20 cellular contexts compared by ENCODE assay signal in genomic region chr16:75202069-75202590, GRCh38. TPM values are rescaled to one million over a fixed set of nuclear protein-coding genes. Genes with fewer than 3 reads are reported as not detected.
DNase-seq lines count a peak whose midpoint lies in the region; ATAC-seq, FAIRE-seq and TF ChIP-seq lines count a peak whose summit lies in the region.
"Had no signal": no experiment of that assay in that cellular context is flagged by ENCODE, and none has a peak within 500 bp of the region (broad histone marks: within the 10 kb centered on the region; RNA-seq: fewer than 3 reads in every experiment).

No MANE protein-coding gene starts in this region.

- FAIRE-seq in pancreas (lab: Jason Lieb, UNC) = no peak

- no peaks in the 10 kb centered on the region for H3K4me1 ChIP-seq in HEK293 (ENCODE audit: control insufficient read depth, insufficient read depth, low read length)
- H3K4me1 ChIP-seq in pancreas = no peaks in the 10 kb centered on the region
- H3K4me1 ChIP-seq in gastrocnemius medialis = no peaks in the 10 kb centered on the region
- H3K4me1 ChIP-seq: HAP-1 had no signal

- TF ChIP-seq CTCF in CD4-positive, alpha-beta T cell (IDR thresholded peaks at IDR 0.05) = no peak
- TF ChIP-seq CTCF in HEK293 (tag by site-specific recombination; IDR thresholded peaks at IDR 0.05) (no peak), chondrocyte (IDR thresholded peaks at IDR 0.05) (no peak), pancreas (IDR thresholded peaks at IDR 0.05) (no peak), CD14-positive monocyte (IDR thresholded peaks at IDR 0.05) (no peak), gastrocnemius medialis (IDR thresholded peaks at IDR 0.05 in 4 of 5, conservative IDR thresholded peaks at IDR 0.05 in 1 of 5) (no peak)

- in situ Hi-C loops in gastrocnemius medialis (cut with MboI; ENCODE audit: low sequenced_read_pairs in 4 of 4) = loop anchor here in 2 of 4 donors (5.0 to 25.0 kb wide), 2 partner anchors 185 to 560 kb away; no protein-coding TSS in a partner anchor

- H3K27ac Mint-ChIP-seq in CD4-positive, alpha-beta T cell = peak overlapping the region; percentile 77
- H3K27ac Mint-ChIP-seq in chondrocyte (ENCODE audit: unreplicated experiment) = no peak overlapping the region
- no peak overlapping the region for H3K27ac Mint-ChIP-seq in CD14-positive monocyte

- no peak overlapping the region for H3K4me3 Mint-ChIP-seq in CD4-positive, alpha-beta T cell
- H3K4me3 Mint-ChIP-seq in chondrocyte (ENCODE audit: unreplicated experiment) (no peak overlapping the region), CD14-positive monocyte (peak overlapping the region in 1 of 2 donors; percentile 28)

- POLR2A ChIA-PET in CD4-positive, alpha-beta T cell (lab: Charles Lee) = interaction anchor here (0.6 kb wide), 1 partner anchor 43 kb away, joined by 5 read pairs; no protein-coding TSS in a partner anchor
- POLR2A ChIA-PET in HEK293 (lab: Yijun Ruan, JAX) = interaction anchor here (0.7 kb wide), 1 partner anchor 103 kb away, joined by 4 read pairs; no protein-coding TSS in a partner anchor

- no peaks in the 10 kb centered on the region for H3K9me3 ChIP-seq in CD4-positive, alpha-beta T cell (ENCODE audit: control insufficient read depth, low read length)
- H3K9me3 ChIP-seq in HEK293 (ENCODE audit: control insufficient read depth, insufficient read depth, low read depth, low read length) (no peaks in the 10 kb centered on the region), pancreas (no peaks in the 10 kb centered on the region), gastrocnemius medialis (no peaks in the 10 kb centered on the region)
- H3K9me3 ChIP-seq: BLaER1 treated with 17β-estradiol and CSF1 and Interleukin-3, amounts not matched to agents 10 nM and 100 nM; HAP-1 had no signal

- H3K36me3 ChIP-seq in HEK293 (ENCODE audit: control insufficient read depth in 2 of 2, insufficient read depth in 1 of 2, low read length in 2 of 2) = no peaks in the 10 kb centered on the region
- H3K36me3 ChIP-seq in pancreas = peaks cover 0 to 9% (median 0%) of the 10 kb centered on the region in 3 donors
- H3K36me3 ChIP-seq in gastrocnemius medialis = no peaks in the 10 kb centered on the region
- H3K36me3 ChIP-seq: BLaER1 treated with 17β-estradiol and CSF1 and Interleukin-3, amounts not matched to agents 10 nM and 100 nM; HAP-1 had no signal

- no peak for TF ChIP-seq POLR2A in gastrocnemius medialis (IDR thresholded peaks at IDR 0.05)

- peaks cover 19% of the 10 kb centered on the region for H3K27me3 Mint-ChIP-seq in CD4-positive, alpha-beta T cell
- H3K27me3 Mint-ChIP-seq in chondrocyte (ENCODE audit: low read depth) = peaks cover 4% of the 10 kb centered on the region
- peaks cover 60 to 78% (median 62%) of the 10 kb centered on the region in 3 donors for H3K27me3 Mint-ChIP-seq in CD14-positive monocyte (ENCODE audit: low read depth in 3 of 3)

- ATAC-seq in CD4-positive, alpha-beta T cell (ENCODE audit: poor library complexity) = no peak
- no peak for ATAC-seq in pancreas
- no peak for ATAC-seq in gastrocnemius medialis
- ATAC-seq: Panc1 had no signal

- peaks cover 33% of the 10 kb centered on the region for H3K4me1 Mint-ChIP-seq in CD4-positive, alpha-beta T cell (ENCODE audit: low read depth)
- H3K4me1 Mint-ChIP-seq in chondrocyte (ENCODE audit: low read depth) = peaks cover 11% of the 10 kb centered on the region
- peaks cover 4% of the 10 kb centered on the region for H3K4me1 Mint-ChIP-seq in CD14-positive monocyte

- no peak overlapping the region for H3K4me3 ChIP-seq in HEK293 (ENCODE audit: low read depth, low read length)
- H3K4me3 ChIP-seq in pancreas = peak overlapping the region in 1 of 4 donors; percentile 47
- no peak overlapping the region for H3K4me3 ChIP-seq in gastrocnemius medialis
- H3K4me3 ChIP-seq: BLaER1 treated with 17β-estradiol and CSF1 and Interleukin-3, amounts not matched to agents 10 nM and 100 nM; HAP-1 had no signal

- intact Hi-C loops in CD4-positive, alpha-beta T cell (cut with DNase I, micrococcal nuclease) = loop anchor here in 1 of 2 experiments (2.0 kb wide), 1 partner anchor 21 kb away; no protein-coding TSS in a partner anchor
- intact Hi-C loops in pancreas (cut with DNase I) = no loop called here
- intact Hi-C loops in CD14-positive monocyte (cut with micrococcal nuclease) = no loop called here
- intact Hi-C loops in gastrocnemius medialis (cut with DNase I; ENCODE audit: low total_unique reads) = loop anchor here (10.0 kb wide), 1 partner anchor 443 kb away; the partner anchor contains the start of genes KARS1 and TERF2IP

- 83 to 90% methylated on average over 13 of the region's 13 CpGs for WGBS in pancreas, 2 donors

- CTCF ChIA-PET in CD4-positive, alpha-beta T cell (lab: Charles Lee) = no interaction called here
- CTCF ChIA-PET in HEK293 (lab: Yijun Ruan, JAX) = interaction anchor here (0.7 kb wide), 1 partner anchor 83 kb away, joined by 3 read pairs; no protein-coding TSS in a partner anchor

- peaks cover 3% of the 10 kb centered on the region for H3K27me3 ChIP-seq in CD4-positive, alpha-beta T cell (ENCODE audit: control insufficient read depth, insufficient read depth, low read length)
- H3K27me3 ChIP-seq in pancreas (no peaks in the 10 kb centered on the region), gastrocnemius medialis (peaks cover 0 to 10% (median 7%) of the 10 kb centered on the region in 3 donors)

- H3K36me3 Mint-ChIP-seq in CD4-positive, alpha-beta T cell (ENCODE audit: low read depth) = no peaks in the 10 kb centered on the region
- H3K36me3 Mint-ChIP-seq in chondrocyte (ENCODE audit: low read depth) = no peaks in the 10 kb centered on the region
- no peaks in the 10 kb centered on the region for H3K36me3 Mint-ChIP-seq in CD14-positive monocyte

- H3K9me3 Mint-ChIP-seq in CD4-positive, alpha-beta T cell = no peaks in the 10 kb centered on the region
- no peaks in the 10 kb centered on the region for H3K9me3 Mint-ChIP-seq in chondrocyte (ENCODE audit: low read depth)
- no peaks in the 10 kb centered on the region for H3K9me3 Mint-ChIP-seq in CD14-positive monocyte

- no peak overlapping the region for H3K27ac ChIP-seq in CD4-positive, alpha-beta T cell (ENCODE audit: low read depth, low read length)
- H3K27ac ChIP-seq in HEK293 (ENCODE audit: extremely low read depth, low read depth, low read length) = no peak overlapping the region
- peak overlapping the region in 1 of 4 donors; percentile 70 for H3K27ac ChIP-seq in pancreas
- peak overlapping the region in 1 of 4 donors; percentile 68 for H3K27ac ChIP-seq in gastrocnemius medialis
- H3K27ac ChIP-seq: BLaER1 treated with 17β-estradiol and CSF1 and Interleukin-3, amounts not matched to agents 10 nM and 100 nM had no signal

- DNase-seq in CD4-positive, alpha-beta T cell = no peak
- DNase-seq in chondrocyte (ENCODE audit: low spot score) (peak; percentile 29), pancreas (peak in 5 of 6 donors; percentile 14 to 50 (median 40)), CD14-positive monocyte (ENCODE audit: low spot score) (no peak), AG08396 (ENCODE audit: low spot score) (no peak), gastrocnemius medialis (no peak)
- DNase-seq: DMS79, MM.1S, NCI-H1092, NCI-H1436 treated with DMSO at 0.1 percent for 48 hours, NCI-H2029 treated with DMSO at 0.1 percent for 48 hours, NCI-H446 treated with DMSO at 0.1 percent for 48 hours, NCI-H69, Right ventricle myocardium superior had no signal

TF ChIP-seq in HEK293, 187 proteins besides CTCF, POLR2A, EP300 and RAD21:
- TF ChIP-seq ZNF146 (tag by site-specific recombination; IDR thresholded peaks at IDR 0.05) = no peak
- no peak for TF ChIP-seq ZNF670 (tag by site-specific recombination; IDR thresholded peaks at IDR 0.05; ENCODE audit: low read depth)
- TF ChIP-seq ZFP3 (tag by site-specific recombination; IDR thresholded peaks at IDR 0.05; ENCODE audit: low read depth) = no peak
- peak; percentile 42; the same call in 1 of the 2 replicates for TF ChIP-seq KLF1 (tag by site-specific recombination; IDR thresholded peaks at IDR 0.05)

RNA-seq across cellular contexts. Expression of gene CTRB2, which starts 4.8 kb away (rescaled TPM):
- total RNA-seq in CD4-positive, alpha-beta T cell = not detected
- total RNA-seq in chondrocyte (not detected in 3 replicates), pancreas (over 10,000 TPM; 36,685 to 57,899 (median 39,778) TPM), gastrocnemius medialis (1 to 10 TPM in 1 of 4 donors, not detected in 3; 3.0 TPM)
- polyA plus RNA-seq in pancreas (over 10,000 TPM; 20,002 to 30,463 TPM), CD14-positive monocyte (not detected)
- total RNA-seq: A673, LHCN-M2, Right ventricle myocardium superior had no signal

RNA-seq across cellular contexts. Expression of gene CTRB1, which starts 16.7 kb away (rescaled TPM):
- total RNA-seq in CD4-positive, alpha-beta T cell = not detected
- total RNA-seq in chondrocyte (not detected in 3 replicates), pancreas (over 10,000 TPM; 14,339 to 37,242 (median 26,937) TPM), gastrocnemius medialis (not detected)
- polyA plus RNA-seq in pancreas (over 10,000 TPM; 23,150 to 29,718 TPM), CD14-positive monocyte (not detected)
- total RNA-seq: A673, LHCN-M2, Right ventricle myocardium superior had no signal

RNA-seq across cellular contexts. Expression of gene BCAR1, which starts 49.3 kb away (rescaled TPM):
- total RNA-seq in CD4-positive, alpha-beta T cell = under 1 TPM; 0.08 to 0.17 TPM
- total RNA-seq in chondrocyte (125 to 140 TPM (median 125 TPM) in 3 replicates), pancreas (10 to 100 TPM; 30.1 to 56.9 (median 40.4) TPM), gastrocnemius medialis (100 to 1,000 TPM; 101 to 153 (median 145) TPM)
- polyA plus RNA-seq in pancreas (10 to 100 TPM; 60.1 to 66.7 TPM), CD14-positive monocyte (not detected)

RNA-seq across cellular contexts. Expression of gene ZFP1, which starts 53.8 kb away (rescaled TPM):
- 1 to 10 TPM; 6.2 to 7.5 TPM for total RNA-seq in CD4-positive, alpha-beta T cell
- total RNA-seq in chondrocyte = 11.4 to 15.3 TPM (median 14.1 TPM) in 3 replicates
- total RNA-seq in pancreas = 1 to 10 TPM; 1.9 to 4.2 (median 3.3) TPM
- 1 to 10 TPM; 1.8 to 3.3 TPM for polyA plus RNA-seq in pancreas
- polyA plus RNA-seq in CD14-positive monocyte = 1 to 10 TPM; 3.4 to 4.0 TPM
- total RNA-seq in gastrocnemius medialis = 10 to 100 TPM in 1 of 4 donors, 1 to 10 TPM in 3; 4.1 to 11.0 (median 6.5) TPM

Comparison
In these comparisons a context has a peak if more than half of its experiments do, and no peak if none do; other contexts are left out.
1. DNase-seq: peak in chondrocyte (single experiment) and pancreas (5 of 6); none in CD4-positive, alpha-beta T cell (0 of 10), CD14-positive monocyte (single experiment), AG08396 (single experiment) and gastrocnemius medialis (0 of 2).
2. RNA of gene CTRB2, which starts 4.8 kb away (total RNA-seq): 36,685 to 57,899 TPM in pancreas; not detected in chondrocyte, not detected in CD4-positive, alpha-beta T cell and 3.0 TPM in gastrocnemius medialis; every median in the first group is over 1,000 times any median in the second.
3. RNA of gene CTRB1, which starts 16.7 kb away (total RNA-seq): 14,339 to 37,242 TPM in pancreas; not detected in CD4-positive, alpha-beta T cell, not detected in chondrocyte and not detected in gastrocnemius medialis; every median in the first group is over 1,000 times any median in the second.
4. RNA of gene BCAR1, which starts 49.3 kb away (total RNA-seq): 101 to 153 TPM in gastrocnemius medialis, 125 to 140 TPM in chondrocyte and 30.1 to 56.9 TPM in pancreas; 0.08 to 0.17 TPM in CD4-positive, alpha-beta T cell; every median in the first group is over 10 times any median in the second.